Comparison of ENCODE assay signal across 15 cellular contexts in genomic region chr9:94971378-94972131, GRCh38.
DNase-seq lines count a peak whose midpoint lies in the region; ATAC-seq and TF ChIP-seq lines count a peak whose summit lies in the region.
"Had no signal": no experiment of that assay in that cellular context is flagged by ENCODE, and none has a peak within 500 bp of the region (broad histone marks: within the 10 kb centered on the region; RNA-seq: fewer than 3 reads in every experiment).

No MANE protein-coding gene starts in this region.

- H3K4me1 Mint-ChIP-seq in brain: peaks cover 61% of the 10 kb centered on the region
- no peaks in the 10 kb centered on the region for H3K4me1 Mint-ChIP-seq in effector memory CD8-positive, alpha-beta T cell (ENCODE audit: low read depth in 2 of 2)
- H3K4me1 Mint-ChIP-seq: activated T-helper 17 cell treated with anti-CD3 and anti-CD28 coated beads, Interleukin-2, amount 50 U/mL, for 72 hours had no signal

- DNase-seq in DMS 273 (lab: John Stamatoyannopoulos, UW; ENCODE audit: unreplicated experiment) (peak; percentile 95), NCI-H2029 treated with DMSO at 0.1 percent for 48 hours (lab: John Stamatoyannopoulos, UW) (peak; percentile 34), mucosa of gallbladder (ENCODE audit: low spot score) (peak; percentile 42), RWPE1 (ENCODE audit: low spot score) (no peak)
- DNase-seq in activated T-cell treated with anti-CD3 and anti-CD28 coated beads, Interleukin-2, amount 50 U/mL, for 1 hour: no peak
- no peak for DNase-seq in effector memory CD8-positive, alpha-beta T cell
- DNase-seq: activated CD4-positive, alpha-beta memory T cell treated with anti-CD3 and anti-CD28 coated beads for 36 hours; gastrocnemius medialis; NCI-H446 treated with DMSO at 0.1 percent for 48 hours; stimulated activated CD4-positive, alpha-beta T cell treated with anti-CD3 and anti-CD28 coated beads, Interleukin-2, amount 100 ng/mL, for 24 hours had no signal

- ATAC-seq in HG02642 (IDR thresholded peaks at IDR 0.05; ENCODE audit: poor library complexity, unreplicated experiment): no peak
- ATAC-seq in effector memory CD8-positive, alpha-beta T cell (replicated peaks): no peak
- ATAC-seq: activated T-helper 17 cell treated with anti-CD3 and anti-CD28 coated beads, Interleukin-2, amount 50 U/mL, for 72 hours; gastrocnemius medialis; GM12878 had no signal

- peaks cover 5% of the 10 kb centered on the region for H3K27me3 Mint-ChIP-seq in brain
- no peaks in the 10 kb centered on the region for H3K27me3 Mint-ChIP-seq in effector memory CD8-positive, alpha-beta T cell
- H3K27me3 Mint-ChIP-seq: activated CD4-positive, alpha-beta memory T cell treated with anti-CD3 and anti-CD28 coated beads for 36 hours; activated T-helper 17 cell treated with anti-CD3 and anti-CD28 coated beads, Interleukin-2, amount 50 U/mL, for 72 hours had no signal

- H3K27ac Mint-ChIP-seq in brain: peak overlapping the region in 3 of 5 experiments; percentile 70 to 80 (median 71)
- H3K27ac Mint-ChIP-seq in effector memory CD8-positive, alpha-beta T cell: no peak overlapping the region
- H3K27ac Mint-ChIP-seq: activated CD4-positive, alpha-beta memory T cell treated with anti-CD3 and anti-CD28 coated beads for 36 hours; activated T-helper 17 cell treated with anti-CD3 and anti-CD28 coated beads, Interleukin-2, amount 50 U/mL, for 72 hours had no signal

- POLR2A ChIA-PET in RWPE1 (lab: Yijun Ruan, JAX; ENCODE audit: low non-redundant PET): no interaction called here

- TF ChIP-seq CTCF in brain (conservative IDR thresholded peaks at IDR 0.05) (no peak), RWPE1 (conservative IDR thresholded peaks at IDR 0.05; ENCODE audit: low read depth) (no peak)

- CTCF ChIA-PET in RWPE1 (lab: Yijun Ruan, JAX): interaction anchor here (0.5 to 0.7 kb wide), 3 partner anchors 15 to 291 kb away, joined by 3 read pairs; no protein-coding TSS in a partner anchor

- H3K27ac ChIP-seq in RWPE1: no peak overlapping the region
- H3K27ac ChIP-seq: BLaER1, gastrocnemius medialis had no signal

- H3K36me3 Mint-ChIP-seq in brain: peaks cover 19% of the 10 kb centered on the region
- H3K36me3 Mint-ChIP-seq in effector memory CD8-positive, alpha-beta T cell (ENCODE audit: insufficient read depth): no peaks in the 10 kb centered on the region

- H3K9me3 Mint-ChIP-seq in brain: no peaks in the 10 kb centered on the region
- H3K9me3 Mint-ChIP-seq in effector memory CD8-positive, alpha-beta T cell: no peaks in the 10 kb centered on the region
- H3K9me3 Mint-ChIP-seq: activated CD4-positive, alpha-beta memory T cell treated with anti-CD3 and anti-CD28 coated beads for 36 hours; activated T-helper 17 cell treated with anti-CD3 and anti-CD28 coated beads, Interleukin-2, amount 50 U/mL, for 72 hours had no signal

- peak overlapping the region in 1 of 5 experiments; percentile 15 for H3K4me3 Mint-ChIP-seq in brain
- H3K4me3 Mint-ChIP-seq in effector memory CD8-positive, alpha-beta T cell: no peak overlapping the region
- H3K4me3 Mint-ChIP-seq: activated CD4-positive, alpha-beta memory T cell treated with anti-CD3 and anti-CD28 coated beads for 36 hours; activated T-helper 17 cell treated with anti-CD3 and anti-CD28 coated beads, Interleukin-2, amount 50 U/mL, for 72 hours had no signal

Comparison
In these comparisons a context has a peak if more than half of its experiments do, and no peak if none do; other contexts are left out.
1. DNase-seq: peak in DMS 273 (single experiment), NCI-H2029 treated with DMSO at 0.1 percent for 48 hours (single experiment) and mucosa of gallbladder (single experiment); none in RWPE1 (single experiment), activated T-cell treated with anti-CD3 and anti-CD28 coated beads, Interleukin-2, amount 50 U/mL, for 1 hour (single experiment) and effector memory CD8-positive, alpha-beta T cell (0 of 3).
2. H3K27ac Mint-ChIP-seq: peak in brain (3 of 5); none in effector memory CD8-positive, alpha-beta T cell (0 of 2).